23 cellular contexts compared by ENCODE assay signal in genomic region chr9:137829260-137829996, GRCh38. TPM values are rescaled to one million over a fixed set of nuclear protein-coding genes. Genes with fewer than 3 reads are reported as not detected.
DNase-seq lines count a peak whose midpoint lies in the region; ATAC-seq and TF ChIP-seq lines count a peak whose summit lies in the region.
"Had no signal": no experiment of that assay in that cellular context is flagged by ENCODE, and none has a peak within 500 bp of the region (broad histone marks: within the 10 kb centered on the region; RNA-seq: fewer than 3 reads in every experiment).

No MANE protein-coding gene starts in this region.

- H3K4me1 Mint-ChIP-seq in natural killer cell (peaks cover 8 to 12% of the 10 kb centered on the region in 2 donors), memory B cell (peaks cover 13% of the 10 kb centered on the region)
- H3K4me1 Mint-ChIP-seq in natural killer cell treated with Interleukin-12 subunit alpha and Interleukin-12 subunit beta and Interleukin-15 and Interleukin-18, amount 100 ng/mL, for 72 hours (ENCODE audit: low read depth in 2 of 2) = peaks cover 0 to 17% of the 10 kb centered on the region in 2 donors

- no peak overlapping the region for H3K4me3 Mint-ChIP-seq in natural killer cell
- no peak overlapping the region for H3K4me3 Mint-ChIP-seq in natural killer cell treated with Interleukin-12 subunit alpha and Interleukin-12 subunit beta and Interleukin-15 and Interleukin-18, amount 100 ng/mL, for 72 hours
- H3K4me3 Mint-ChIP-seq in memory B cell = no peak overlapping the region
- H3K4me3 Mint-ChIP-seq: CD4-positive, alpha-beta T cell; HFFc6 had no signal

- H3K27me3 ChIP-seq in ascending aorta (no peaks in the 10 kb centered on the region), WERI-Rb-1 (ENCODE audit: insufficient read depth, low read depth, severe bottlenecking) (no peaks in the 10 kb centered on the region)
- H3K27me3 ChIP-seq in effector memory CD4-positive, alpha-beta T cell (replicated peaks; ENCODE audit: control insufficient read depth, insufficient read depth, low read length, poor library complexity, severe bottlenecking) = no peaks in the 10 kb centered on the region
- H3K27me3 ChIP-seq: BLaER1 treated with 17β-estradiol and CSF1 and Interleukin-3, amounts not matched to agents 10 nM and 100 nM had no signal

- H3K4me1 ChIP-seq in ascending aorta = no peaks in the 10 kb centered on the region
- no peaks in the 10 kb centered on the region for H3K4me1 ChIP-seq in effector memory CD4-positive, alpha-beta T cell (ENCODE audit: control insufficient read depth, insufficient read depth, low read length, poor library complexity, severe bottlenecking)
- H3K4me1 ChIP-seq: HAP-1 had no signal

- H3K9me3 Mint-ChIP-seq in natural killer cell (no peaks in the 10 kb centered on the region), memory B cell (peaks cover 2% of the 10 kb centered on the region)
- H3K9me3 Mint-ChIP-seq in natural killer cell treated with Interleukin-12 subunit alpha and Interleukin-12 subunit beta and Interleukin-15 and Interleukin-18, amount 100 ng/mL, for 72 hours = no peaks in the 10 kb centered on the region
- H3K9me3 Mint-ChIP-seq: CD4-positive, alpha-beta T cell had no signal

- peak overlapping the region; percentile 83 for H3K27ac ChIP-seq in angular gyrus (ENCODE audit: low read depth, low read length)
- H3K27ac ChIP-seq in ascending aorta = no peak overlapping the region
- H3K27ac ChIP-seq in WERI-Rb-1 = no peak overlapping the region
- no peak overlapping the region for H3K27ac ChIP-seq in effector memory CD4-positive, alpha-beta T cell (ENCODE audit: insufficient read depth, low read length, poor library complexity, severe bottlenecking)
- H3K27ac ChIP-seq: BLaER1 treated with 17β-estradiol and CSF1 and Interleukin-3, amounts not matched to agents 10 nM and 100 nM; PC-9 had no signal

- ATAC-seq in natural killer cell = no peak
- no peak for ATAC-seq in natural killer cell treated with Interleukin-12 subunit alpha and Interleukin-12 subunit beta and Interleukin-15 and Interleukin-18, amount 100 ng/mL, for 72 hours
- ATAC-seq in memory B cell (ENCODE audit: low read depth) = no peak
- ATAC-seq: Right ventricle myocardium inferior had no signal

- DNase-seq in natural killer cell = no peak
- DNase-seq in natural killer cell treated with Interleukin-12 subunit alpha and Interleukin-12 subunit beta and Interleukin-15 and Interleukin-18, amount 100 ng/mL, for 72 hours (ENCODE audit: low spot score) = no peak
- no peak for DNase-seq in memory B cell (ENCODE audit: low spot score in 2 of 2)
- no peak for DNase-seq in ascending aorta (ENCODE audit: low spot score in 2 of 2)
- DNase-seq in WERI-Rb-1 = no peak
- no peak for DNase-seq in effector memory CD4-positive, alpha-beta T cell
- DNase-seq in NOMO-1 treated with dmso at 0.1 percent for 144 hours (lab: John Stamatoyannopoulos, UW; ENCODE audit: unreplicated experiment) = no peak
- DNase-seq: AML-193; HFFc6; NCI-H1092 treated with DMSO at 0.1 percent for 48 hours; NCI-H146; NCI-H2029; NCI-H446; NCI-H774; NK-92 treated with Interleukin-12 subunit alpha and Interleukin-12 subunit beta, amount 100 ng/mL, for 24 hours had no signal

- H3K9me3 ChIP-seq in ascending aorta (no peaks in the 10 kb centered on the region), WERI-Rb-1 (ENCODE audit: severe bottlenecking) (no peaks in the 10 kb centered on the region)
- no peaks in the 10 kb centered on the region for H3K9me3 ChIP-seq in effector memory CD4-positive, alpha-beta T cell (ENCODE audit: control insufficient read depth, low read length)
- H3K9me3 ChIP-seq: HAP-1 had no signal

- intact Hi-C loops in natural killer cell (cut with micrococcal nuclease) = no loop called here
- intact Hi-C loops in ascending aorta (cut with DNase I) = no loop called here

- H3K27ac Mint-ChIP-seq in natural killer cell = peak overlapping the region; percentile 10 to 43
- H3K27ac Mint-ChIP-seq in natural killer cell treated with Interleukin-12 subunit alpha and Interleukin-12 subunit beta and Interleukin-15 and Interleukin-18, amount 100 ng/mL, for 72 hours = no peak overlapping the region
- peak overlapping the region; percentile 24 for H3K27ac Mint-ChIP-seq in memory B cell
- H3K27ac Mint-ChIP-seq: CD4-positive, alpha-beta T cell; HFFc6 had no signal

- H3K36me3 ChIP-seq in ascending aorta = peaks cover 49 to 78% of the 10 kb centered on the region in 2 donors
- peaks cover 40% of the 10 kb centered on the region for H3K36me3 ChIP-seq in WERI-Rb-1
- peaks cover 55% of the 10 kb centered on the region for H3K36me3 ChIP-seq in effector memory CD4-positive, alpha-beta T cell (ENCODE audit: control insufficient read depth, insufficient read depth, low read length)

- H3K4me3 ChIP-seq in ascending aorta (no peak overlapping the region), WERI-Rb-1 (ENCODE audit: low read depth, low read length) (no peak overlapping the region)
- no peak overlapping the region for H3K4me3 ChIP-seq in effector memory CD4-positive, alpha-beta T cell (ENCODE audit: insufficient read depth, low read depth, low read length, poor library complexity, severe bottlenecking)
- H3K4me3 ChIP-seq: BLaER1 treated with 17β-estradiol and CSF1 and Interleukin-3, amounts not matched to agents 10 nM and 100 nM; HAP-1; PC-9 had no signal

- no peak for TF ChIP-seq CTCF in natural killer cell (IDR thresholded peaks at IDR 0.05)
- no peak for TF ChIP-seq CTCF in ascending aorta (IDR thresholded peaks at IDR 0.05)
- TF ChIP-seq CTCF in WERI-Rb-1 (IDR thresholded peaks at IDR 0.05; ENCODE audit: low read depth, low read length) = no peak

- H3K27me3 Mint-ChIP-seq in natural killer cell (ENCODE audit: low read depth in 2 of 2) (no peaks in the 10 kb centered on the region), memory B cell (no peaks in the 10 kb centered on the region)
- H3K27me3 Mint-ChIP-seq in natural killer cell treated with Interleukin-12 subunit alpha and Interleukin-12 subunit beta and Interleukin-15 and Interleukin-18, amount 100 ng/mL, for 72 hours = no peaks in the 10 kb centered on the region
- H3K27me3 Mint-ChIP-seq: CD4-positive, alpha-beta T cell had no signal

- H3K36me3 Mint-ChIP-seq in natural killer cell = peaks cover 1% of the 10 kb centered on the region
- no peaks in the 10 kb centered on the region for H3K36me3 Mint-ChIP-seq in natural killer cell treated with Interleukin-12 subunit alpha and Interleukin-12 subunit beta and Interleukin-15 and Interleukin-18, amount 100 ng/mL, for 72 hours
- peaks cover 32% of the 10 kb centered on the region for H3K36me3 Mint-ChIP-seq in memory B cell

RNA-seq across cellular contexts. Expression of gene CACNA1B, which starts 48.2 kb away (rescaled TPM):
- total RNA-seq in natural killer cell (under 1 TPM in 1 of 3 donors, not detected in 2; 0.07 TPM), ascending aorta (not detected)
- total RNA-seq in natural killer cell treated with Interleukin-12 subunit alpha and Interleukin-12 subunit beta and Interleukin-15 and Interleukin-18, amount 100 ng/mL, for 72 hours = under 1 TPM; 0.11 to 0.90 TPM
- total RNA-seq: CD4-positive, alpha-beta T cell; HFFc6; M059J; PC-9; RPMI7951 had no signal

Comparison
In these comparisons a context has a peak if more than half of its experiments do, and no peak if none do; other contexts are left out.
1. H3K27ac Mint-ChIP-seq: peak in natural killer cell (2 of 2) and memory B cell (single experiment); none in natural killer cell treated with Interleukin-12 subunit alpha and Interleukin-12 subunit beta and Interleukin-15 and Interleukin-18, amount 100 ng/mL, for 72 hours (0 of 2).